Comparison of ENCODE assay signal across 13 cellular contexts in the genomic region with DNA sequence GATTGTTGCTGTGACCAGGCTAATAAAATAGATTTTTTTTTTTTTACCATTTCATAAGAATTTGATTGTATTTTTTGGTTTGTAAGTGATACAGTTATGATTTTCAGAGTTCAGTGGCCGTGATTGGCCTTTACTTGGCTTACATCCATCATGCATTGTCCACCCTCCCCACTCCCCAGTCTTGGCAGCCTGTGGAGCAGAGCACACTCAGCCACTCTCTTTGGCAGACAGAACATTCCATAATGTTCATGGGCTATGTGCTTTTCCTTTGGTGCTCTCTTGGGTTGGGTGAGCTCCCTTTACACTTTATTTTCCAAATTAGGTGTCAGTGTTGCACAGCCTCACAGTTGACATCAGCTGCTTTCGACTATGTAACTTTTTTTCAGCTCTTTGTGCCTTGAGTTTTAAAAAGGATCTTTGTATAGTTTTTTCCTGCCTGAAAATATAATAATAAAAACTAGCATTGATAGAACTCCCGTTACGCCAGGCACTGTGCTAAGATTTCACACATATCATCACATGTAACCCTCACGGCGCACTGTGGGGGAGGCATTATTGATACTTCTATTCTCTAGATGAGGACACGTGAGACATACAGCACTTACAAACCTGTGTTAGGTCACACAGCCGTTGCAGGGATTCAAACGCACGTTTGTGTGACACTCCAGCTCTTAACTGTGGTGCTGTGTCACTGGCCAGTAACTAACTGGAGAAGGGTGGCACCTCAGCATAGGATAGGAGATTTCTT.
"Had no signal": no experiment of that assay in that cellular context is flagged by ENCODE, and none has a peak within 500 bp of the region (broad histone marks: within the 10 kb centered on the region; RNA-seq: fewer than 3 reads in every experiment).

No MANE protein-coding gene starts in this region.

- H2AFZ ChIP-seq: neural progenitor cell had no signal

- H3K4me3 ChIP-seq: dorsolateral prefrontal cortex, lower lobe of right lung, neural progenitor cell, ovary, tibial artery had no signal

- H3K4me1 ChIP-seq: lower lobe of right lung, neural progenitor cell, tibial artery had no signal

- H3K27ac ChIP-seq: lower lobe of right lung, neural progenitor cell, ovary, tibial artery had no signal

- H3K9ac ChIP-seq: neural progenitor cell had no signal

- ATAC-seq: stimulated activated effector memory CD8-positive, alpha-beta T cell treated with anti-CD3 and anti-CD28 coated beads, Interleukin-12 subunit alpha, Interleukin-12 subunit beta, amount 100 ng/mL, for 72 hours had no signal

- H3K9me3 ChIP-seq: lower lobe of right lung, ovary, tibial artery had no signal

- H3K27me3 ChIP-seq: dorsolateral prefrontal cortex, neural progenitor cell, ovary, tibial artery had no signal

- DNase-seq: activated CD4-positive, alpha-beta T cell treated with anti-CD3 and anti-CD28 coated beads, Interleukin-2, amount 10 ng/mL, durations not matched to agents 24 days and 14 days; activated CD4-positive, CD25-positive, alpha-beta regulatory T cell; activated naive CD8-positive, alpha-beta T cell treated with anti-CD3 and anti-CD28 coated beads, Interleukin-2, amount 10 ng/mL, durations not matched to agents 7 days and 5 days; cerebellar nuclear complex; dorsolateral prefrontal cortex; endodermal cell; erythroblast; lower lobe of right lung; ovary; SW 1271; tibial artery had no signal

- H3K4me2 ChIP-seq: neural progenitor cell had no signal

- H3K36me3 ChIP-seq: neural progenitor cell, ovary had no signal
